30 cellular contexts compared by ENCODE assay signal in genomic region chr5:130189961-130190360, GRCh38.
DNase-seq lines count a peak whose midpoint lies in the region; ATAC-seq, FAIRE-seq and TF ChIP-seq lines count a peak whose summit lies in the region.
"Had no signal": no experiment of that assay in that cellular context is flagged by ENCODE, and none has a peak within 500 bp of the region (broad histone marks: within the 10 kb centered on the region; RNA-seq: fewer than 3 reads in every experiment).

No MANE protein-coding gene starts in this region.

- H3K4me3 Mint-ChIP-seq in type B pancreatic cell: no peak overlapping the region
- H3K4me3 Mint-ChIP-seq: natural killer cell; stimulated activated memory B cell treated with anti-CD40 and anti-IgM and Interleukin-4, amounts not matched to agents 10 μg/mL and 1 μg/mL and 100 μg/mL, for 72 hours had no signal

- no peaks in the 10 kb centered on the region for H3K27me3 Mint-ChIP-seq in type B pancreatic cell
- H3K27me3 Mint-ChIP-seq: stimulated activated memory B cell treated with anti-CD40 and anti-IgM and Interleukin-4, amounts not matched to agents 10 μg/mL and 1 μg/mL and 100 μg/mL, for 72 hours had no signal

- no peaks in the 10 kb centered on the region for H3K27me3 ChIP-seq in bronchial epithelial cell (ENCODE audit: control insufficient read depth, insufficient read depth, low read length)
- H3K27me3 ChIP-seq: BLaER1, heart right ventricle had no signal

- no peaks in the 10 kb centered on the region for H3K4me1 Mint-ChIP-seq in type B pancreatic cell (ENCODE audit: unreplicated experiment)
- H3K4me1 Mint-ChIP-seq: natural killer cell; stimulated activated memory B cell treated with anti-CD40 and anti-IgM and Interleukin-4, amounts not matched to agents 10 μg/mL and 1 μg/mL and 100 μg/mL, for 72 hours had no signal

- peak; percentile 58 for DNase-seq in DMS53 treated with DMSO at 0.1 percent for 48 hours (lab: John Stamatoyannopoulos, UW; ENCODE audit: unreplicated experiment)
- DNase-seq in NCI-H2171 (lab: John Stamatoyannopoulos, UW): peak; percentile 53
- peak; percentile 74 for DNase-seq in bronchial epithelial cell (ENCODE audit: low read depth)
- peak; percentile 36 for DNase-seq in kidney tubule cell (ENCODE audit: low spot score)
- no peak for DNase-seq in activated gamma-delta T cell (lab: John Stamatoyannopoulos, UW)
- DNase-seq in NCI-H187 (lab: John Stamatoyannopoulos, UW): no peak
- no peak for DNase-seq in type B pancreatic cell (ENCODE audit: extremely low spot score, unreplicated experiment)
- DNase-seq: activated CD4-positive, alpha-beta T cell treated with anti-CD3 and anti-CD28 coated beads for 4 hours; activated CD8-positive, alpha-beta memory T cell treated with anti-CD3 and anti-CD28 coated beads for 24 hours; activated T-cell treated with anti-CD3 and anti-CD28 coated beads for 4 hours; DMS79; effector CD8-positive, alpha-beta T cell; GDM1; heart right ventricle; kidney glomerular epithelial cell; mucosa of descending colon; natural killer cell; NCI-H1092; NCI-H1694; retina; T1000; trophoblast cell had no signal

- H3K4me3 ChIP-seq in bronchial epithelial cell (ENCODE audit: low read depth, low read length): no peak overlapping the region
- H3K4me3 ChIP-seq: BLaER1, heart right ventricle, lung, mucosa of descending colon had no signal

- TF ChIP-seq CTCF in bronchial epithelial cell (IDR thresholded peaks at IDR 0.05; ENCODE audit: insufficient read depth, low read length, severe bottlenecking) (no peak), type B pancreatic cell (conservative IDR thresholded peaks at IDR 0.05) (no peak)

- H3K27ac Mint-ChIP-seq in type B pancreatic cell: no peak overlapping the region
- H3K27ac Mint-ChIP-seq: activated naive CD4-positive, alpha-beta T cell treated with anti-CD3 and anti-CD28 coated beads, Interleukin-2, amount 50 U/mL, for 72 hours; natural killer cell; stimulated activated memory B cell treated with anti-CD40 and anti-IgM and Interleukin-4, amounts not matched to agents 10 μg/mL and 1 μg/mL and 100 μg/mL, for 72 hours had no signal

- H3K36me3 Mint-ChIP-seq in type B pancreatic cell: no peaks in the 10 kb centered on the region
- H3K36me3 Mint-ChIP-seq: activated naive CD4-positive, alpha-beta T cell treated with anti-CD3 and anti-CD28 coated beads, Interleukin-2, amount 50 U/mL, for 72 hours; natural killer cell; stimulated activated memory B cell treated with anti-CD40 and anti-IgM and Interleukin-4, amounts not matched to agents 10 μg/mL and 1 μg/mL and 100 μg/mL, for 72 hours had no signal

- no peak for ATAC-seq in HG03460 (IDR thresholded peaks at IDR 0.05; ENCODE audit: unreplicated experiment)
- ATAC-seq: activated naive CD4-positive, alpha-beta T cell treated with anti-CD3 and anti-CD28 coated beads, Interleukin-2, amount 50 U/mL, for 72 hours; heart right ventricle; mucosa of descending colon; natural killer cell; Panc1; stimulated activated memory B cell treated with anti-CD40 and anti-IgM and Interleukin-4, amounts not matched to agents 10 μg/mL and 1 μg/mL and 100 μg/mL, for 72 hours had no signal

- FAIRE-seq in bronchial epithelial cell (lab: Jason Lieb, UNC): peak; percentile 18
- FAIRE-seq: colon, HTR-8/SVneo had no signal

- H3K36me3 ChIP-seq in bronchial epithelial cell (ENCODE audit: control insufficient read depth, insufficient read depth, low read length): no peaks in the 10 kb centered on the region
- H3K36me3 ChIP-seq: BLaER1 had no signal

- no peaks in the 10 kb centered on the region for H3K9me3 Mint-ChIP-seq in type B pancreatic cell
- H3K9me3 Mint-ChIP-seq: activated naive CD4-positive, alpha-beta T cell treated with anti-CD3 and anti-CD28 coated beads, Interleukin-2, amount 50 U/mL, for 72 hours; stimulated activated memory B cell treated with anti-CD40 and anti-IgM and Interleukin-4, amounts not matched to agents 10 μg/mL and 1 μg/mL and 100 μg/mL, for 72 hours had no signal

Comparison
In these comparisons a context has a peak if more than half of its experiments do, and no peak if none do; other contexts are left out.
1. DNase-seq: peak in DMS53 treated with DMSO at 0.1 percent for 48 hours (single experiment), NCI-H2171 (single experiment), bronchial epithelial cell (single experiment) and kidney tubule cell (single experiment); none in activated gamma-delta T cell (single experiment), NCI-H187 (0 of 2) and type B pancreatic cell (single experiment).